Comparison of ENCODE assay signal across 1 cellular context in genomic region chr12:46519407-46519806, GRCh38.
TF ChIP-seq lines count a peak whose summit lies in the region.

No MANE protein-coding gene starts in this region.

TF ChIP-seq in HepG2, 621 proteins besides CTCF, POLR2A, EP300 and RAD21 (continued from another document and continues in another):
- no peak for TF ChIP-seq ATF6 (CRISPR knock-in tag; conservative IDR thresholded peaks at IDR 0.05)
- TF ChIP-seq POGZ (CRISPR knock-in tag; IDR thresholded peaks at IDR 0.05): peak; percentile 74
- TF ChIP-seq SOX13 (IDR thresholded peaks at IDR 0.05): no peak
- TF ChIP-seq SOX13 (CRISPR knock-in tag; conservative IDR thresholded peaks at IDR 0.05 in 1 of 2, IDR thresholded peaks at IDR 0.05 in 1 of 2): peak in 1 of 2 experiments; percentile 78; a peak in 2 of 4 replicates
- 0 out of 2 replicates have a peak, but pooled peaks have one; percentile 12 for TF ChIP-seq ZNF124 (CRISPR knock-in tag; IDR thresholded peaks at IDR 0.05)
- 0 out of 2 replicates have a peak, but pooled peaks have one; percentile 7 for TF ChIP-seq STAG1 (CRISPR knock-in tag; IDR thresholded peaks at IDR 0.05)
- TF ChIP-seq HNF4G (IDR thresholded peaks at IDR 0.05; ENCODE audit: borderline replicate concordance, low read depth, low read length): peak; percentile 44; the same call in 1 of the 2 replicates
- TF ChIP-seq HNF4G (CRISPR knock-in tag; IDR thresholded peaks at IDR 0.05; ENCODE audit: borderline replicate concordance, low read depth): no peak; the same call in 1 of the 2 replicates
- TF ChIP-seq ZBTB7B (CRISPR knock-in tag; IDR thresholded peaks at IDR 0.05): peak; percentile 82
- peak; percentile 76; the same call in 1 of the 2 replicates for TF ChIP-seq SIX4 (CRISPR knock-in tag; IDR thresholded peaks at IDR 0.05)
- TF ChIP-seq ZNF644 (CRISPR knock-in tag; IDR thresholded peaks at IDR 0.05; ENCODE audit: low read depth): peak; percentile 67; the same call in 1 of the 2 replicates
- TF ChIP-seq TEAD3 (CRISPR knock-in tag; optimal IDR thresholded peaks at IDR 0.05; ENCODE audit: borderline replicate concordance): peak; percentile 76
- no peak for TF ChIP-seq THAP8 (CRISPR knock-in tag; IDR thresholded peaks at IDR 0.05; ENCODE audit: borderline replicate concordance)
- no peak for TF ChIP-seq ELF4 (CRISPR knock-in tag; IDR thresholded peaks at IDR 0.05; ENCODE audit: borderline replicate concordance)
- peak; percentile 62; the same call in 1 of the 2 replicates for TF ChIP-seq AHDC1 (CRISPR knock-in tag; IDR thresholded peaks at IDR 0.05; ENCODE audit: borderline replicate concordance)
- TF ChIP-seq ZNF710 (CRISPR knock-in tag; IDR thresholded peaks at IDR 0.05; ENCODE audit: borderline replicate concordance): peak; percentile 100
- TF ChIP-seq FOXO1 (CRISPR knock-in tag; IDR thresholded peaks at IDR 0.05): peak; percentile 60
- TF ChIP-seq TCF7 (IDR thresholded peaks at IDR 0.05; ENCODE audit: low read depth): peak; percentile 53
- TF ChIP-seq JUN (CRISPR knock-in tag; IDR thresholded peaks at IDR 0.05): no peak
- TF ChIP-seq KLF15 (CRISPR knock-in tag; IDR thresholded peaks at IDR 0.05; ENCODE audit: borderline replicate concordance): no peak
- TF ChIP-seq PAXIP1 (CRISPR knock-in tag; conservative IDR thresholded peaks at IDR 0.05): peak; percentile 88
- TF ChIP-seq EHMT2 (IDR thresholded peaks at IDR 0.05; ENCODE audit: borderline replicate concordance, low read depth, low read length): 0 out of 2 replicates have a peak, but pooled peaks have one; percentile 48
- 0 out of 2 replicates have a peak, but pooled peaks have one; percentile 43 for TF ChIP-seq PPARG (CRISPR knock-in tag; conservative IDR thresholded peaks at IDR 0.05)
- TF ChIP-seq FOXP1 (IDR thresholded peaks at IDR 0.05): no peak
- TF ChIP-seq FOXP1 (CRISPR knock-in tag; IDR thresholded peaks at IDR 0.05): peak; percentile 37; the same call in 1 of the 2 replicates
- TF ChIP-seq FOXA3 (CRISPR knock-in tag; IDR thresholded peaks at IDR 0.05): peak; percentile 49
- no peak for TF ChIP-seq ZNF616 (CRISPR knock-in tag; IDR thresholded peaks at IDR 0.05; ENCODE audit: low read depth)
- TF ChIP-seq NCOA2 (CRISPR knock-in tag; IDR thresholded peaks at IDR 0.05): peak; percentile 75; the same call in 1 of the 2 replicates
- peak; percentile 44 for TF ChIP-seq PATZ1 (CRISPR knock-in tag; IDR thresholded peaks at IDR 0.05)
- TF ChIP-seq NFIC (IDR thresholded peaks at IDR 0.05; ENCODE audit: low read length): peak; percentile 50; the same call in 1 of the 2 replicates
- TF ChIP-seq ELF3 (CRISPR knock-in tag; IDR thresholded peaks at IDR 0.05): 0 out of 2 replicates have a peak, but pooled peaks have one; percentile 37
- no peak for TF ChIP-seq TRAFD1 (CRISPR knock-in tag; IDR thresholded peaks at IDR 0.05; ENCODE audit: borderline replicate concordance)
- no peak for TF ChIP-seq FLYWCH1 (CRISPR knock-in tag; IDR thresholded peaks at IDR 0.05)
- peak; percentile 45; the same call in 1 of the 2 replicates for TF ChIP-seq HOXA3 (CRISPR knock-in tag; IDR thresholded peaks at IDR 0.05)
- peak; percentile 84 for TF ChIP-seq ZMYM4 (CRISPR knock-in tag; IDR thresholded peaks at IDR 0.05)
- peak; percentile 38; the same call in 1 of the 2 replicates for TF ChIP-seq NR2F6 (IDR thresholded peaks at IDR 0.05)
- TF ChIP-seq NR2F6 (CRISPR knock-in tag; IDR thresholded peaks at IDR 0.05): peak; percentile 78
- no peak for TF ChIP-seq EEA1 (CRISPR knock-in tag; IDR thresholded peaks at IDR 0.05; ENCODE audit: borderline replicate concordance)
- TF ChIP-seq RXRA (CRISPR knock-in tag; IDR thresholded peaks at IDR 0.05): peak; percentile 72; the same call in 1 of the 2 replicates
- no peak for TF ChIP-seq PHF5A (CRISPR knock-in tag; IDR thresholded peaks at IDR 0.05; ENCODE audit: low read depth, unreplicated experiment)
- TF ChIP-seq MXD4 (CRISPR knock-in tag; IDR thresholded peaks at IDR 0.05): no peak
- no peak for TF ChIP-seq PAWR (CRISPR knock-in tag; IDR thresholded peaks at IDR 0.05; ENCODE audit: borderline replicate concordance)
- TF ChIP-seq GFI1 (CRISPR knock-in tag; IDR thresholded peaks at IDR 0.05; ENCODE audit: borderline replicate concordance): peak; percentile 65
- no peak for TF ChIP-seq YEATS4 (CRISPR knock-in tag; IDR thresholded peaks at IDR 0.05; ENCODE audit: borderline replicate concordance)
- peak; percentile 62; the same call in 1 of the 2 replicates for TF ChIP-seq MIXL1 (CRISPR knock-in tag; IDR thresholded peaks at IDR 0.05)
- peak; percentile 86 for TF ChIP-seq MED1 (CRISPR knock-in tag; IDR thresholded peaks at IDR 0.05)
- TF ChIP-seq FOSL2 (CRISPR knock-in tag; IDR thresholded peaks at IDR 0.05): peak; percentile 20; the same call in 1 of the 2 replicates
